11 cellular contexts compared by ENCODE assay signal in genomic region chr10:98308602-98309365, GRCh38. TPM values are rescaled to one million over a fixed set of nuclear protein-coding genes. Genes with fewer than 3 reads are reported as not detected.
DNase-seq lines count a peak whose midpoint lies in the region; ATAC-seq, FAIRE-seq and TF ChIP-seq lines count a peak whose summit lies in the region.
"Had no signal": no experiment of that assay in that cellular context is flagged by ENCODE, and none has a peak within 500 bp of the region (broad histone marks: within the 10 kb centered on the region; RNA-seq: fewer than 3 reads in every experiment).

No MANE protein-coding gene starts in this region.

- H3K27me3 ChIP-seq in astrocyte (ENCODE audit: insufficient read depth, low read length) (peaks cover 6% of the 10 kb centered on the region), keratinocyte (ENCODE audit: control insufficient read depth, extremely low read depth, insufficient read depth, low read length) (peaks cover 2% of the 10 kb centered on the region), stomach smooth muscle (ENCODE audit: control insufficient read depth in 1 of 2, insufficient read depth in 2 of 2, low read length in 2 of 2) (peaks cover 0 to 2% of the 10 kb centered on the region in 2 donors)

- H3K27ac ChIP-seq in astrocyte (ENCODE audit: low read depth, low read length), result no peak overlapping the region
- H3K27ac ChIP-seq in keratinocyte (ENCODE audit: control insufficient read depth, insufficient read depth, low read length), result no peak overlapping the region
- no peak overlapping the region for H3K27ac ChIP-seq in stomach smooth muscle (ENCODE audit: low read length)

- H3K9me3 ChIP-seq in astrocyte (ENCODE audit: insufficient read depth, low read depth, low read length) (no peaks in the 10 kb centered on the region), keratinocyte (ENCODE audit: control insufficient read depth, low read depth, low read length) (no peaks in the 10 kb centered on the region), stomach smooth muscle (ENCODE audit: control insufficient read depth in 2 of 2, low read length in 2 of 2) (no peaks in the 10 kb centered on the region)

- H3K4me3 ChIP-seq in astrocyte (ENCODE audit: insufficient read depth, low read depth, low read length), result peak overlapping the region; percentile 40
- H3K4me3 ChIP-seq in keratinocyte (ENCODE audit: control insufficient read depth in 2 of 3, extremely low read depth in 1 of 3, insufficient read depth in 2 of 3, low read depth in 1 of 3, low read length in 3 of 3), result no peak overlapping the region
- peak overlapping the region; percentile 36 to 55 for H3K4me3 ChIP-seq in stomach smooth muscle (ENCODE audit: low read length in 2 of 2)

- peaks cover 14% of the 10 kb centered on the region for H3K27me3 Mint-ChIP-seq in astrocyte (ENCODE audit: low read depth, unreplicated experiment)
- peaks cover 29% of the 10 kb centered on the region for H3K27me3 Mint-ChIP-seq in activated naive CD8-positive, alpha-beta T cell treated with anti-CD3 and anti-CD28 coated beads, Interleukin-2, amount 50 U/mL, for 24 hours

- H3K79me2 ChIP-seq in astrocyte (ENCODE audit: insufficient read depth, low read length) (no peaks in the 10 kb centered on the region), keratinocyte (ENCODE audit: control insufficient read depth, insufficient read depth, low read length) (no peaks in the 10 kb centered on the region)

- FAIRE-seq in astrocyte (lab: Jason Lieb, UNC) (no peak), keratinocyte (lab: Jason Lieb, UNC) (no peak)
- FAIRE-seq: frontal cortex had no signal

- no peaks in the 10 kb centered on the region for H3K36me3 Mint-ChIP-seq in astrocyte (ENCODE audit: low read depth, unreplicated experiment)
- H3K36me3 Mint-ChIP-seq in activated naive CD8-positive, alpha-beta T cell treated with anti-CD3 and anti-CD28 coated beads, Interleukin-2, amount 50 U/mL, for 24 hours (ENCODE audit: low read depth), result no peaks in the 10 kb centered on the region

- no peaks in the 10 kb centered on the region for H4K20me1 ChIP-seq in astrocyte (ENCODE audit: insufficient read depth, low read length)
- H4K20me1 ChIP-seq in keratinocyte (ENCODE audit: control insufficient read depth, extremely low read depth, insufficient read depth, low read length), result no peaks in the 10 kb centered on the region

- H3K9me1 ChIP-seq in keratinocyte (ENCODE audit: control insufficient read depth, extremely low read depth, insufficient read depth, low read length), result no peaks in the 10 kb centered on the region

- no peaks in the 10 kb centered on the region for H3K36me3 ChIP-seq in astrocyte (ENCODE audit: insufficient read depth, low read length)
- H3K36me3 ChIP-seq in keratinocyte (ENCODE audit: control insufficient read depth in 2 of 2, extremely low read depth in 1 of 2, insufficient read depth in 2 of 2, low read length in 2 of 2), result no peaks in the 10 kb centered on the region
- no peaks in the 10 kb centered on the region for H3K36me3 ChIP-seq in stomach smooth muscle (ENCODE audit: control insufficient read depth in 2 of 2, insufficient read depth in 2 of 2, low read length in 2 of 2)

- peak overlapping the region; percentile 90 for H2AFZ ChIP-seq in astrocyte (ENCODE audit: low read depth, low read length)
- H2AFZ ChIP-seq in keratinocyte (ENCODE audit: control insufficient read depth, low read length), result peak overlapping the region; percentile 64

- dilution Hi-C loops in keratinocyte (cut with MboI; ENCODE audit: extremely low pct_ligation_motif_present, low sequenced_read_pairs), result no loop called here

- H3K9me3 Mint-ChIP-seq in astrocyte (ENCODE audit: unreplicated experiment), result peaks cover under 1% of the 10 kb centered on the region
- peaks cover 4% of the 10 kb centered on the region for H3K9me3 Mint-ChIP-seq in activated naive CD8-positive, alpha-beta T cell treated with anti-CD3 and anti-CD28 coated beads, Interleukin-2, amount 50 U/mL, for 24 hours
- H3K9me3 Mint-ChIP-seq: activated CD8-positive, alpha-beta T cell treated with anti-CD3 and anti-CD28 coated beads for 36 hours had no signal

- no peak for ATAC-seq in activated naive CD8-positive, alpha-beta T cell treated with anti-CD3 and anti-CD28 coated beads, Interleukin-2, amount 50 U/mL, for 24 hours
- no peak for ATAC-seq in HG02885 (IDR thresholded peaks at IDR 0.05; ENCODE audit: poor library complexity, unreplicated experiment)
- ATAC-seq: activated CD8-positive, alpha-beta T cell treated with anti-CD3 and anti-CD28 coated beads for 36 hours had no signal

- H3K4me1 ChIP-seq in astrocyte (ENCODE audit: insufficient read depth, low read length) (peaks cover 8% of the 10 kb centered on the region), keratinocyte (ENCODE audit: control insufficient read depth, extremely low read depth, insufficient read depth, low read length) (peaks cover 16% of the 10 kb centered on the region), stomach smooth muscle (ENCODE audit: control insufficient read depth, insufficient read depth, low read length) (peaks cover 11% of the 10 kb centered on the region)

- H3K27ac Mint-ChIP-seq in astrocyte (ENCODE audit: unreplicated experiment), result no peak overlapping the region
- no peak overlapping the region for H3K27ac Mint-ChIP-seq in activated naive CD8-positive, alpha-beta T cell treated with anti-CD3 and anti-CD28 coated beads, Interleukin-2, amount 50 U/mL, for 24 hours
- H3K27ac Mint-ChIP-seq: activated CD8-positive, alpha-beta T cell treated with anti-CD3 and anti-CD28 coated beads for 36 hours had no signal

- DNase-seq in SHP77 treated with DMSO at 0.1 percent for 48 hours (lab: John Stamatoyannopoulos, UW) (peak; percentile 36), SHP77 (lab: John Stamatoyannopoulos, UW) (no peak), astrocyte (ENCODE audit: low read depth) (no peak), keratinocyte (ENCODE audit: low read depth, low spot score) (no peak), NCI-H1436 (lab: John Stamatoyannopoulos, UW) (no peak)
- no peak for DNase-seq in activated naive CD8-positive, alpha-beta T cell treated with anti-CD3 and anti-CD28 coated beads, Interleukin-2, amount 50 U/mL, for 24 hours
- DNase-seq: MV-4-11 had no signal

- TF ChIP-seq CTCF in astrocyte (IDR thresholded peaks at IDR 0.05; ENCODE audit: insufficient read depth, low read depth, low read length) (no peak), keratinocyte (optimal IDR thresholded peaks at IDR 0.05 in 1 of 3, IDR thresholded peaks at IDR 0.05 in 1 of 3, conservative IDR thresholded peaks at IDR 0.05 in 1 of 3; ENCODE audit: extremely low read depth in 1 of 3, insufficient read depth in 2 of 3, low read length in 3 of 3) (no peak)

- H3K4me2 ChIP-seq in astrocyte (ENCODE audit: low read length) (peak overlapping the region; percentile 84), keratinocyte (ENCODE audit: control insufficient read depth, extremely low read depth, insufficient read depth, low read depth, low read length) (peak overlapping the region; percentile 49)

- no peak overlapping the region for H3K4me3 Mint-ChIP-seq in astrocyte (ENCODE audit: unreplicated experiment)
- H3K4me3 Mint-ChIP-seq in activated naive CD8-positive, alpha-beta T cell treated with anti-CD3 and anti-CD28 coated beads, Interleukin-2, amount 50 U/mL, for 24 hours, result no peak overlapping the region
- H3K4me3 Mint-ChIP-seq: activated CD8-positive, alpha-beta T cell treated with anti-CD3 and anti-CD28 coated beads for 36 hours had no signal

- peak overlapping the region; percentile 27 for H3K9ac ChIP-seq in astrocyte (ENCODE audit: low read length)
- H3K9ac ChIP-seq in keratinocyte (ENCODE audit: control insufficient read depth, extremely low read depth, insufficient read depth, low read length), result no peak overlapping the region
- no peak overlapping the region for H3K9ac ChIP-seq in stomach smooth muscle (ENCODE audit: low read length in 2 of 2)

- peaks cover 13% of the 10 kb centered on the region for H3K4me1 Mint-ChIP-seq in astrocyte (ENCODE audit: low read depth, unreplicated experiment)
- peaks cover 4% of the 10 kb centered on the region for H3K4me1 Mint-ChIP-seq in activated naive CD8-positive, alpha-beta T cell treated with anti-CD3 and anti-CD28 coated beads, Interleukin-2, amount 50 U/mL, for 24 hours

RNA-seq across cellular contexts. Expression of gene LOXL4, which starts 40.8 kb away (rescaled TPM):
- 26.6 and 41.2 TPM in 2 replicates for total RNA-seq in astrocyte
- 0.01 to 0.03 TPM (median 0.01 TPM) in 3 replicates for polyA plus RNA-seq in keratinocyte
- polyA plus RNA-seq in keratinocyte (2011; ENCODE audit: low read depth), result not detected
- polyA plus RNA-seq in keratinocyte (2011; cell fraction: cytosol; rRNA removed), result 0.01 TPM in 1 of 2 replicates, not detected in the other
- polyA plus RNA-seq in keratinocyte (2011; cell fraction: nucleus; rRNA removed), result 0.03 TPM in 1 of 2 replicates, not detected in the other
- 0.11 TPM in 1 of 2 replicates, not detected in the other for polyA plus RNA-seq in keratinocyte (2012; ENCODE audit: low replicate concordance)
- 0.16 TPM in 1 of 3 replicates, not detected in the others for polyA minus RNA-seq in keratinocyte
- polyA minus RNA-seq in keratinocyte (2011; cell fraction: cytosol; rRNA and poly(A)+ RNA removed), result not detected
- polyA minus RNA-seq in keratinocyte (2011; cell fraction: nucleus; rRNA and poly(A)+ RNA removed), result not detected in 2 replicates
- total RNA-seq: activated CD8-positive, alpha-beta T cell treated with anti-CD3 and anti-CD28 coated beads for 36 hours; frontal cortex had no signal

Comparison
In these comparisons a context has a peak if more than half of its experiments do, and no peak if none do; other contexts are left out.
1. H3K4me3 ChIP-seq: peak in astrocyte (single experiment) and stomach smooth muscle (2 of 2); none in keratinocyte (0 of 3).